11 cellular contexts compared by ENCODE assay signal in genomic region chr17:78143214-78144145, GRCh38. TPM values are rescaled to one million over a fixed set of nuclear protein-coding genes. Genes with fewer than 3 reads are reported as not detected.
DNase-seq lines count a peak whose midpoint lies in the region; TF ChIP-seq lines count a peak whose summit lies in the region.
"Had no signal": no experiment of that assay in that cellular context is flagged by ENCODE, and none has a peak within 500 bp of the region (broad histone marks: within the 10 kb centered on the region; RNA-seq: fewer than 3 reads in every experiment).

No MANE protein-coding gene starts in this region.

- peaks cover 29% of the 10 kb centered on the region for H3K36me3 Mint-ChIP-seq in T-helper 2 cell treated with Interferon-gamma antibody and Interleukin-4, amounts not matched to agents 5 μg/mL and 100 μg/mL, for 36 hours (ENCODE audit: low read depth)
- peaks cover 24% of the 10 kb centered on the region for H3K36me3 Mint-ChIP-seq in activated CD4-positive, alpha-beta memory T cell treated with anti-CD3 and anti-CD28 coated beads for 36 hours

- H3K27me3 ChIP-seq in Peyer's patch, result no peaks in the 10 kb centered on the region
- H3K27me3 ChIP-seq in iPS-15b (ENCODE audit: control insufficient read depth, insufficient read depth, low read length), result no peaks in the 10 kb centered on the region
- H3K27me3 ChIP-seq in suprapubic skin, result no peaks in the 10 kb centered on the region
- H3K27me3 ChIP-seq: ascending aorta had no signal

- no peaks in the 10 kb centered on the region for H3K36me3 ChIP-seq in Peyer's patch
- H3K36me3 ChIP-seq in iPS-15b (ENCODE audit: control insufficient read depth, insufficient read depth, low read length), result peaks cover 2% of the 10 kb centered on the region
- no peaks in the 10 kb centered on the region for H3K36me3 ChIP-seq in suprapubic skin
- H3K36me3 ChIP-seq: ascending aorta had no signal

- H3K9me3 ChIP-seq in Peyer's patch (no peaks in the 10 kb centered on the region), iPS-15b (ENCODE audit: control insufficient read depth, insufficient read depth, low read length) (no peaks in the 10 kb centered on the region), suprapubic skin (no peaks in the 10 kb centered on the region)
- H3K9me3 ChIP-seq: ascending aorta had no signal

- CTCF ChIA-PET in activated CD4-positive, alpha-beta memory T cell treated with anti-CD3 and anti-CD28 coated beads for 36 hours (lab: Charles Lee), result interaction anchor here (1.0 to 1.4 kb wide), 3 partner anchors 33 to 107 kb away, joined by 3 to 5 read pairs (median 3); no protein-coding TSS in a partner anchor

- TF ChIP-seq CTCF in Peyer's patch (IDR thresholded peaks at IDR 0.05), result no peak
- no peak for TF ChIP-seq CTCF in suprapubic skin (IDR thresholded peaks at IDR 0.05)

- peaks cover 22% of the 10 kb centered on the region for H3K4me1 Mint-ChIP-seq in T-helper 2 cell treated with Interferon-gamma antibody and Interleukin-4, amounts not matched to agents 5 μg/mL and 100 μg/mL, for 36 hours (ENCODE audit: low read depth)
- peaks cover 35% of the 10 kb centered on the region for H3K4me1 Mint-ChIP-seq in activated CD4-positive, alpha-beta memory T cell treated with anti-CD3 and anti-CD28 coated beads for 36 hours (ENCODE audit: low read depth)

- no peaks in the 10 kb centered on the region for H3K9me3 Mint-ChIP-seq in T-helper 2 cell treated with Interferon-gamma antibody and Interleukin-4, amounts not matched to agents 5 μg/mL and 100 μg/mL, for 36 hours
- no peaks in the 10 kb centered on the region for H3K9me3 Mint-ChIP-seq in activated CD4-positive, alpha-beta memory T cell treated with anti-CD3 and anti-CD28 coated beads for 36 hours

- H3K4me3 ChIP-seq in Peyer's patch (no peak overlapping the region), iPS-15b (ENCODE audit: low read depth, low read length) (no peak overlapping the region), skin epidermis (no peak overlapping the region), suprapubic skin (no peak overlapping the region)
- H3K4me3 ChIP-seq: ascending aorta had no signal

- peak overlapping the region; percentile 47 for H3K9ac ChIP-seq in iPS-15b (ENCODE audit: low read depth, low read length)

- POLR2A ChIA-PET in activated CD4-positive, alpha-beta memory T cell treated with anti-CD3 and anti-CD28 coated beads for 36 hours (lab: Charles Lee), result interaction anchor here (1.0 to 2.3 kb wide), 2 partner anchors 10 to 31 kb away, joined by 3 to 7 read pairs; no protein-coding TSS in a partner anchor

- TF ChIP-seq POLR2A in Peyer's patch (IDR thresholded peaks at IDR 0.05) (no peak), suprapubic skin (IDR thresholded peaks at IDR 0.05) (no peak)

- H3K4me1 ChIP-seq in Peyer's patch (peaks cover 12 to 52% (median 35%) of the 10 kb centered on the region in 4 donors), iPS-15b (ENCODE audit: control insufficient read depth, insufficient read depth, low read length) (no peaks in the 10 kb centered on the region), suprapubic skin (peaks cover 66% of the 10 kb centered on the region)

- no peak for TF ChIP-seq EP300 in suprapubic skin (IDR thresholded peaks at IDR 0.05)

- DNase-seq in T-helper 2 cell treated with Interferon-gamma antibody and Interleukin-4, amounts not matched to agents 5 μg/mL and 100 μg/mL, for 36 hours (ENCODE audit: low spot score), result no peak
- no peak for DNase-seq in T-helper 2 cell
- no peak for DNase-seq in Peyer's patch
- DNase-seq in DMS153 (lab: John Stamatoyannopoulos, UW), result no peak
- DNase-seq in suprapubic skin (ENCODE audit: low spot score in 2 of 2), result no peak
- DNase-seq in activated CD4-positive, alpha-beta memory T cell treated with anti-CD3 and anti-CD28 coated beads for 36 hours, result no peak
- DNase-seq: activated CD8-positive, alpha-beta memory T cell treated with anti-CD3 and anti-CD28 coated beads for 24 hours; NCI-H526 treated with DMSO at 0.1 percent for 48 hours had no signal

- H3K27ac Mint-ChIP-seq in T-helper 2 cell treated with Interferon-gamma antibody and Interleukin-4, amounts not matched to agents 5 μg/mL and 100 μg/mL, for 36 hours, result peak overlapping the region; percentile 62
- no peak overlapping the region for H3K27ac Mint-ChIP-seq in activated CD4-positive, alpha-beta memory T cell treated with anti-CD3 and anti-CD28 coated beads for 36 hours

- H3K27ac ChIP-seq in Peyer's patch (peak overlapping the region; percentile 34 to 80 (median 52)), skin epidermis (peak overlapping the region in 12 of 21 experiments; percentile 6 to 74 (median 55)), suprapubic skin (no peak overlapping the region)
- H3K27ac ChIP-seq: ascending aorta had no signal

- no peaks in the 10 kb centered on the region for H3K27me3 Mint-ChIP-seq in T-helper 2 cell treated with Interferon-gamma antibody and Interleukin-4, amounts not matched to agents 5 μg/mL and 100 μg/mL, for 36 hours (ENCODE audit: low read depth)
- no peaks in the 10 kb centered on the region for H3K27me3 Mint-ChIP-seq in activated CD4-positive, alpha-beta memory T cell treated with anti-CD3 and anti-CD28 coated beads for 36 hours

- H3K4me3 Mint-ChIP-seq in T-helper 2 cell treated with Interferon-gamma antibody and Interleukin-4, amounts not matched to agents 5 μg/mL and 100 μg/mL, for 36 hours, result no peak overlapping the region
- no peak overlapping the region for H3K4me3 Mint-ChIP-seq in activated CD4-positive, alpha-beta memory T cell treated with anti-CD3 and anti-CD28 coated beads for 36 hours

- 92% methylated on average over 18 of the region's 21 CpGs for WGBS in suprapubic skin

- intact Hi-C loops in activated CD4-positive, alpha-beta memory T cell treated with anti-CD3 and anti-CD28 coated beads for 36 hours (cut with micrococcal nuclease), result no loop called here

RNA-seq across cellular contexts. Expression of gene C17orf99, which starts 2.7 kb away (rescaled TPM):
- 1 to 10 TPM in 1 of 4 donors, not detected in 3; 1.6 TPM for total RNA-seq in Peyer's patch
- total RNA-seq in suprapubic skin, result 1 to 10 TPM in 3 of 4 donors, not detected in 1; 1.4 to 2.7 (median 2.1) TPM
- total RNA-seq in activated CD4-positive, alpha-beta memory T cell treated with anti-CD3 and anti-CD28 coated beads for 36 hours, result not detected
- total RNA-seq: ascending aorta had no signal

RNA-seq across cellular contexts. Expression of gene TMC8, which starts 12.9 kb away (rescaled TPM):
- total RNA-seq in Peyer's patch (10 to 100 TPM in 3 of 4 donors, 1 to 10 TPM in 1; 10.0 to 66.8 (median 22.5) TPM), suprapubic skin (1 to 10 TPM in 2 of 4 donors, under 1 TPM in 2; 0.36 to 6.4 (median 1.8) TPM)
- 100 to 1,000 TPM; 134 to 140 TPM for total RNA-seq in activated CD4-positive, alpha-beta memory T cell treated with anti-CD3 and anti-CD28 coated beads for 36 hours

RNA-seq across cellular contexts. Expression of gene TMC6, which starts 14.9 kb away (rescaled TPM):
- total RNA-seq in Peyer's patch (100 to 1,000 TPM in 1 of 4 donors, 10 to 100 TPM in 3; 54.5 to 107 (median 94.9) TPM), suprapubic skin (10 to 100 TPM; 27.9 to 48.8 (median 32.0) TPM)
- total RNA-seq in activated CD4-positive, alpha-beta memory T cell treated with anti-CD3 and anti-CD28 coated beads for 36 hours, result 100 to 1,000 TPM; 157 to 162 TPM

RNA-seq across cellular contexts. Expression of gene SYNGR2, which starts 24.9 kb away (rescaled TPM):
- total RNA-seq in Peyer's patch (10 to 100 TPM; 51.2 to 87.2 (median 77.3) TPM), suprapubic skin (100 to 1,000 TPM; 127 to 139 (median 133) TPM)
- total RNA-seq in activated CD4-positive, alpha-beta memory T cell treated with anti-CD3 and anti-CD28 coated beads for 36 hours, result 10 to 100 TPM; 79.2 to 87.7 TPM

RNA-seq across cellular contexts. Expression of gene TK1, which starts 43.4 kb away (rescaled TPM):
- total RNA-seq in Peyer's patch (10 to 100 TPM in 2 of 4 donors, 1 to 10 TPM in 2; 6.2 to 46.2 (median 10.1) TPM), suprapubic skin (1 to 10 TPM; 1.0 to 9.1 (median 7.0) TPM)
- total RNA-seq in activated CD4-positive, alpha-beta memory T cell treated with anti-CD3 and anti-CD28 coated beads for 36 hours, result 100 to 1,000 TPM; 188 to 193 TPM
- total RNA-seq: ascending aorta had no signal
